Comparison of ENCODE assay signal across 1 cellular context in genomic region chr17:36602924-36603384, GRCh38.
A peak's percentile ranks its signal among the peaks of the same experiment; 100 is the strongest.
TF ChIP-seq lines count a peak whose summit lies in the region.

No MANE protein-coding gene starts in this region.

TF ChIP-seq in K562, 482 proteins besides CTCF, POLR2A, EP300 and RAD21 (continued from another document and continues in another):
- TF ChIP-seq STAT6 (CRISPR knock-in tag; IDR thresholded peaks at IDR 0.05) (no peak), DNMT1 (IDR thresholded peaks at IDR 0.05) (no peak), ERF (CRISPR knock-in tag; IDR thresholded peaks at IDR 0.05) (no peak), USF1 (CRISPR knock-in tag; IDR thresholded peaks at IDR 0.05) (no peak), LARP7 (IDR thresholded peaks at IDR 0.05) (no peak), ZBTB40 (IDR thresholded peaks at IDR 0.05) (peak; percentile 93), ZBTB40 (CRISPR knock-in tag; IDR thresholded peaks at IDR 0.05) (peak; percentile 72), ZNF354B (CRISPR knock-in tag; IDR thresholded peaks at IDR 0.05) (no peak), ARID4B (CRISPR knock-in tag; IDR thresholded peaks at IDR 0.05) (no peak), ZC3H4 (CRISPR knock-in tag; IDR thresholded peaks at IDR 0.05; ENCODE audit: borderline replicate concordance) (0 out of 2 replicates have a peak, but pooled peaks have one; percentile 1), TBP (optimal IDR thresholded peaks at IDR 0.05; ENCODE audit: low read depth, low read length) (no peak), ZBTB7A (IDR thresholded peaks at IDR 0.05; ENCODE audit: borderline replicate concordance, control insufficient read depth, low read depth, low read length) (peak; percentile 82; the same call in 1 of the 2 replicates), CSDE1 (IDR thresholded peaks at IDR 0.05) (no peak), CBFB (CRISPR knock-in tag; IDR thresholded peaks at IDR 0.05) (no peak), MAZ (CRISPR knock-in tag; conservative IDR thresholded peaks at IDR 0.05 in 1 of 2, IDR thresholded peaks at IDR 0.05 in 1 of 2) (peak; percentile 40 to 69; a peak in 3 of 4 replicates), RBM15 (IDR thresholded peaks at IDR 0.05; ENCODE audit: insufficient read depth, low read length) (no peak), VEZF1 (CRISPR knock-in tag; IDR thresholded peaks at IDR 0.05) (peak; percentile 95), NKRF (IDR thresholded peaks at IDR 0.05; ENCODE audit: borderline replicate concordance) (no peak), TRIM25 (IDR thresholded peaks at IDR 0.05; ENCODE audit: borderline replicate concordance) (no peak), SMC3 (conservative IDR thresholded peaks at IDR 0.05; ENCODE audit: insufficient read depth, low read depth, low read length) (peak; percentile 41), SNIP1 (IDR thresholded peaks at IDR 0.05; ENCODE audit: low read depth) (peak; percentile 53; the same call in 1 of the 2 replicates), FOXP1 (CRISPR knock-in tag; IDR thresholded peaks at IDR 0.05) (no peak), NFXL1 (CRISPR knock-in tag; IDR thresholded peaks at IDR 0.05) (no peak), HNRNPK (IDR thresholded peaks at IDR 0.05; ENCODE audit: low read depth, low read length, poor library complexity, severe bottlenecking) (no peak), SMAD1 (IDR thresholded peaks at IDR 0.05; ENCODE audit: low read depth, low read length, partially characterized antibody) (no peak)
